1 cellular context compared by ENCODE assay signal in the genomic region with DNA sequence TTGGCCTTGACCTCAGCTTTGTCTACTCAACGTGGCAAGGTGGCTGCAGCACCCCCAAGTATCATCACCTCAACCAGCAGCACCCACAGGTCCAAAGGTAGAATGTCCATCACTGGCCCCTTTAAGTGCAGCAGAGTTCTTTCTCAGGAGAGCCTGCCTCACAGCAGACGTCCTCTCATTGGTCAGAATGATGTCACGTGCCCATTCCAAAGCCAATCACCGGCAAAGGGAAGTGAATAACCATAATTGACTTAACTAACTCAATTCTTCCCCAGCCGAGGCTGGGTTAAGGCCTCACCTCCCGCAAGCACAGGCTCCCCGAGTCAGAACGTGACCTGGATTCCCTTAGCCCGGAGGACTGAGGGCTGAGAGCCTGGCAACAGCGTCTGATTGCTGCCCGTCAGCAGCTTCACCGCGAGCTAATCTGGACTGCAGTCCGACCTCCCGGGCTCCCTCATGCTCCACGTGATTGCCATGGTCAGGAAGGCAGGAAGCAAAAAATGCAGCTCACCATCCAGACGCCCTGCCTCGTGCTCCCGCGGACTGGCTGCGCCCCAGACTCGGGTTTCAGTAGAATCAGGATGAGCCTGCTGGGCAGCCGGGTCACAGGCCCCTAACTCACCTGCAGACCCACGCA.
A peak's percentile ranks its signal among the peaks of the same experiment; 100 is the strongest.
TF ChIP-seq lines count a peak whose summit lies in the region.

No MANE protein-coding gene starts in this region.

TF ChIP-seq in H1, 55 proteins besides CTCF, POLR2A, EP300 and RAD21 (continued from another document):
- TF ChIP-seq USF2 (IDR thresholded peaks at IDR 0.05; ENCODE audit: low read length) (peak; percentile 71), TAF1 (IDR thresholded peaks at IDR 0.05; ENCODE audit: low read depth, low read length) (no peak), SIN3A (conservative IDR thresholded peaks at IDR 0.05 in 1 of 2, IDR thresholded peaks at IDR 0.05 in 1 of 2; ENCODE audit: low read depth in 1 of 2, low read length in 2 of 2) (no peak), RNF2 (IDR thresholded peaks at IDR 0.05; ENCODE audit: borderline replicate concordance, low read depth, low read length, missing control alignments, poor library complexity, severe bottlenecking) (no peak), SP1 (IDR thresholded peaks at IDR 0.05; ENCODE audit: low read depth, low read length) (no peak), E2F6 (IDR thresholded peaks at IDR 0.05) (peak; percentile 36), TAF7 (optimal IDR thresholded peaks at IDR 0.05; ENCODE audit: borderline replicate concordance, low read depth, low read length) (peak; percentile 48)
- TF ChIP-seq, protein P1, sequence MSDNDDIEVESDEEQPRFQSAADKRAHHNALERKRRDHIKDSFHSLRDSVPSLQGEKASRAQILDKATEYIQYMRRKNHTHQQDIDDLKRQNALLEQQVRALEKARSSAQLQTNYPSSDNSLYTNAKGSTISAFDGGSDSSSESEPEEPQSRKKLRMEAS (IDR thresholded peaks at IDR 0.05), result peak; percentile 70
